Comparison of ENCODE assay signal across 1 cellular context in genomic region chr9:88831783-88832407, GRCh38.
TF ChIP-seq lines count a peak whose summit lies in the region.

No MANE protein-coding gene starts in this region.

TF ChIP-seq in HepG2, 621 proteins besides CTCF, POLR2A, EP300 and RAD21:
- TF ChIP-seq DPF2 (CRISPR knock-in tag; IDR thresholded peaks at IDR 0.05; ENCODE audit: borderline replicate concordance, low read depth) (no peak), IKZF4 (CRISPR knock-in tag; IDR thresholded peaks at IDR 0.05; ENCODE audit: borderline replicate concordance, low read depth, not compliant biosample characterization) (no peak), KDM6A (CRISPR knock-in tag; IDR thresholded peaks at IDR 0.05; ENCODE audit: low read depth) (no peak)
TF ChIP-seq in HepG2: peak in this region for 0.
